9 cellular contexts compared by ENCODE assay signal in genomic region chr1:102174259-102174863, GRCh38.
DNase-seq lines count a peak whose midpoint lies in the region; ATAC-seq and TF ChIP-seq lines count a peak whose summit lies in the region.
"Had no signal": no experiment of that assay in that cellular context is flagged by ENCODE, and none has a peak within 500 bp of the region (broad histone marks: within the 10 kb centered on the region; RNA-seq: fewer than 3 reads in every experiment).

No MANE protein-coding gene starts in this region.

- H3K27ac ChIP-seq in Karpas-422 (ENCODE audit: low read length) (no peak overlapping the region), ovary (no peak overlapping the region)

- no peak overlapping the region for H3K9ac ChIP-seq in Karpas-422 (ENCODE audit: low read length)

- ATAC-seq in GM21737 (IDR thresholded peaks at IDR 0.05; ENCODE audit: unreplicated experiment), result peak; percentile 83

- WGBS in ovary, 3 donors, result 33 to 44% (median 34%) methylated on average over 2 of the region's 2 CpGs

- in situ Hi-C loops in GM13976 (cut with MboI; ENCODE audit: low sequenced_read_pairs, unreplicated experiment), result no loop called here

- H3K27me3 ChIP-seq in Karpas-422 (ENCODE audit: low read length) (no peaks in the 10 kb centered on the region), ovary (no peaks in the 10 kb centered on the region)

- DNase-seq in GM13976 (ENCODE audit: low spot score) (no peak), Karpas-422 (peak; percentile 70), iPS-NIHi11 (ENCODE audit: low spot score) (peak; percentile 34), DMS79 treated with DMSO at 0.1 percent for 48 hours (lab: John Stamatoyannopoulos, UW) (no peak), GM19240 (ENCODE audit: insufficient read length, low spot score) (no peak), ovary (no peak), DMS114 treated with DMSO at 0.1 percent for 48 hours (lab: John Stamatoyannopoulos, UW; ENCODE audit: unreplicated experiment) (no peak)
- DNase-seq: amygdala had no signal

- H3K4me3 ChIP-seq in Karpas-422 (ENCODE audit: low read length), result no peak overlapping the region
- H3K4me3 ChIP-seq in ovary, result no peak overlapping the region

- H3K4me1 ChIP-seq in Karpas-422 (ENCODE audit: low read length) (no peaks in the 10 kb centered on the region), ovary (ENCODE audit: insufficient read depth) (no peaks in the 10 kb centered on the region)

- H3K79me2 ChIP-seq in Karpas-422 (ENCODE audit: low read length), result no peaks in the 10 kb centered on the region

- no peaks in the 10 kb centered on the region for H4K20me1 ChIP-seq in Karpas-422 (ENCODE audit: insufficient read depth, low read depth, low read length)

- H3K4me2 ChIP-seq in Karpas-422 (ENCODE audit: low read depth, low read length, poor library complexity, severe bottlenecking), result no peak overlapping the region

- peak; percentile 67 for TF ChIP-seq CTCF in GM13976 (IDR thresholded peaks at IDR 0.05; ENCODE audit: borderline replicate concordance, control extremely low read depth, extremely low read depth, insufficient read depth, missing control alignments)
- no peak for TF ChIP-seq CTCF in ovary (IDR thresholded peaks at IDR 0.05)

- no peak for TF ChIP-seq EP300 in ovary (IDR thresholded peaks at IDR 0.05)

- no peak overlapping the region for H2AFZ ChIP-seq in Karpas-422 (ENCODE audit: low read length)

- H3K36me3 ChIP-seq in Karpas-422 (ENCODE audit: insufficient read depth, low read length) (no peaks in the 10 kb centered on the region), ovary (no peaks in the 10 kb centered on the region)

- H3K9me3 ChIP-seq in Karpas-422 (ENCODE audit: low read length), result no peaks in the 10 kb centered on the region
- no peaks in the 10 kb centered on the region for H3K9me3 ChIP-seq in ovary

- no peak for TF ChIP-seq POLR2A in ovary (IDR thresholded peaks at IDR 0.05)

- no peaks in the 10 kb centered on the region for H3K9me2 ChIP-seq in Karpas-422 (replicated peaks; ENCODE audit: insufficient read depth, low read length)

- intact Hi-C loops in ovary (cut with DNase I), result no loop called here

Comparison
In these comparisons a context has a peak if more than half of its experiments do, and no peak if none do; other contexts are left out.
1. DNase-seq: peak in Karpas-422 (single experiment) and iPS-NIHi11 (single experiment); none in GM13976 (single experiment), DMS79 treated with DMSO at 0.1 percent for 48 hours (single experiment), GM19240 (single experiment), ovary (0 of 5) and DMS114 treated with DMSO at 0.1 percent for 48 hours (single experiment).